In the genomic region with DNA sequence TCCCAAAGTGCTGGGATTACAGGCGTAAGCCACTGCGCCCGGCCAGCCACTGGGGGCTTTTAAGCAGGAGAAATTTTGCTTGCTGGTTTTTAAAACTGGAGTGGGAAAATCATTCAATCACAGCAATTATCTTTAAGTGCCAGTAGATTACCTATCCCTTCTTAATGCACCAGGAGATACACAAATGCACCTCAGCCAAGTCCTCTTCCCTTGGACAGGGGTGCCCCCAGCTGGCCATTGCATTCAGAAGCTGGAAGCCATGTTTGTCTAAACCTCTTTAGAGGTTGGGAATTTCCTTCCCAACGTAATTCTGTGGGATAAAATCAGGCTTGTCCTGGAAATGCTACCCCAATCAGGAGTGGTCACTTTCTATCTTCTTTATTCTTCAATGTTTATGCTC, we compare ENCODE assay signal across 8 cellular contexts. TPM values are rescaled to one million over a fixed set of nuclear protein-coding genes. Genes with fewer than 3 reads are reported as not detected.
DNase-seq lines count a peak whose midpoint lies in the region; ATAC-seq and TF ChIP-seq lines count a peak whose summit lies in the region.

No MANE protein-coding gene starts in this region.

- H3K27me3 ChIP-seq in cardiac muscle cell (no peaks in the 10 kb centered on the region), heart left ventricle (no peaks in the 10 kb centered on the region), MG63 (no peaks in the 10 kb centered on the region), sigmoid colon (no peaks in the 10 kb centered on the region)

- DNase-seq in cardiac muscle cell (ENCODE audit: low read depth in 1 of 2, low spot score in 1 of 2) (peak; percentile 28 to 52), heart left ventricle (no peak), MG63 (peak; percentile 21), iris pigment epithelial cell (ENCODE audit: low read depth) (peak; percentile 54), sigmoid colon (no peak), mesothelial cell of epicardium (ENCODE audit: low spot score in 2 of 2, unreplicated experiment in 2 of 2) (no peak)
- peak; percentile 22 to 23 for DNase-seq in activated CD4-positive, alpha-beta T cell treated with anti-CD3 and anti-CD28 coated beads, Interleukin-2, amount 50 U/mL, for 48 hours

- TF ChIP-seq POLR2A in heart left ventricle (IDR thresholded peaks at IDR 0.05) (no peak), sigmoid colon (IDR thresholded peaks at IDR 0.05) (no peak)

- H3K4me1 ChIP-seq in cardiac muscle cell (ENCODE audit: low read depth), result no peaks in the 10 kb centered on the region
- H3K4me1 ChIP-seq in heart left ventricle, result peaks cover 0 to 6% (median 0%) of the 10 kb centered on the region in 12 donors
- no peaks in the 10 kb centered on the region for H3K4me1 ChIP-seq in sigmoid colon

- no peak for TF ChIP-seq EP300 in sigmoid colon (IDR thresholded peaks at IDR 0.05)

- WGBS in heart left ventricle, 4 donors, result 75 to 88% (median 81%) methylated on average over 4 of the region's 4 CpGs
- 61 to 79% methylated on average over 4 of the region's 4 CpGs for WGBS in sigmoid colon, 2 donors

- ATAC-seq in heart left ventricle (no peak), HG03457 (IDR thresholded peaks at IDR 0.05; ENCODE audit: unreplicated experiment) (no peak)

- no peaks in the 10 kb centered on the region for H3K27me3 Mint-ChIP-seq in mesothelial cell of epicardium (ENCODE audit: low read depth)

- H3K27ac ChIP-seq in cardiac muscle cell (no peak overlapping the region), heart left ventricle (no peak overlapping the region), sigmoid colon (no peak overlapping the region)

- no peak overlapping the region for H3K4me3 ChIP-seq in cardiac muscle cell
- no peak overlapping the region for H3K4me3 ChIP-seq in heart left ventricle
- H3K4me3 ChIP-seq in MG63, result no peak overlapping the region
- H3K4me3 ChIP-seq in sigmoid colon, result no peak overlapping the region

- no peaks in the 10 kb centered on the region for H3K9me3 Mint-ChIP-seq in mesothelial cell of epicardium

- intact Hi-C loops in heart left ventricle (cut with DNase I) (loop anchor here in 2 of 10 donors (5.0 to 10.0 kb wide), 2 partner anchors 809 to 812 kb away; partner anchors contain the start of gene POLQ (in 2 of the 2)), sigmoid colon (cut with DNase I) (loop anchor here (10.0 kb wide), 1 partner anchor 812 kb away; the partner anchor contains the start of gene POLQ)

- TF ChIP-seq CTCF in cardiac muscle cell (IDR thresholded peaks at IDR 0.05; ENCODE audit: low read depth, low read length) (peak; percentile 43), heart left ventricle (IDR thresholded peaks at IDR 0.05) (peak in 6 of 12 donors; percentile 17 to 46 (median 36)), sigmoid colon (IDR thresholded peaks at IDR 0.05) (peak in 2 of 4 experiments; percentile 28 to 34), mesothelial cell of epicardium (IDR thresholded peaks at IDR 0.05; ENCODE audit: unreplicated experiment) (no peak)

- H3K4me3 Mint-ChIP-seq in mesothelial cell of epicardium, result no peak overlapping the region

- H3K36me3 Mint-ChIP-seq in mesothelial cell of epicardium, result peaks cover 9% of the 10 kb centered on the region

- H3K36me3 ChIP-seq in cardiac muscle cell (peaks cover 7% of the 10 kb centered on the region), heart left ventricle (peaks cover 0 to 40% (median 16%) of the 10 kb centered on the region in 9 donors), MG63 (peaks cover 14% of the 10 kb centered on the region), sigmoid colon (peaks cover 0 to 21% (median 2%) of the 10 kb centered on the region in 4 donors)

- H3K9me3 ChIP-seq in cardiac muscle cell (ENCODE audit: low read depth), result no peaks in the 10 kb centered on the region
- no peaks in the 10 kb centered on the region for H3K9me3 ChIP-seq in heart left ventricle
- H3K9me3 ChIP-seq in MG63, result no peaks in the 10 kb centered on the region
- no peaks in the 10 kb centered on the region for H3K9me3 ChIP-seq in sigmoid colon

- peaks cover 13% of the 10 kb centered on the region for H3K4me1 Mint-ChIP-seq in mesothelial cell of epicardium

- no peak overlapping the region for H3K27ac Mint-ChIP-seq in mesothelial cell of epicardium

RNA-seq across cellular contexts. Expression of gene MIX23, which starts 26.6 kb away (rescaled TPM):
- 54.8 and 60.7 TPM in 2 replicates for total RNA-seq in cardiac muscle cell
- polyA plus RNA-seq in cardiac muscle cell, result 79.8 and 81.5 TPM in 2 replicates
- total RNA-seq in heart left ventricle, result 10 to 100 TPM; 15.1 to 37.6 (median 22.4) TPM
- 10 to 100 TPM; 44.9 to 73.8 TPM for polyA plus RNA-seq in heart left ventricle
- total RNA-seq in MG63 (2014; rRNA removed; shearing (Covaris generic); ENCODE audit: low replicate concordance), result 56.1 and 130 TPM in 2 replicates
- 10 to 100 TPM in 3 of 4 donors, 1 to 10 TPM in 1; 8.2 to 24.8 (median 17.2) TPM for total RNA-seq in sigmoid colon
- 10 to 100 TPM; 43.2 to 49.2 (median 44.5) TPM for polyA plus RNA-seq in sigmoid colon
- 28.6 to 34.0 TPM (median 29.8 TPM) in 3 replicates for total RNA-seq in mesothelial cell of epicardium

RNA-seq across cellular contexts. Expression of gene FAM162A, which starts 27.6 kb away (rescaled TPM):
- total RNA-seq in cardiac muscle cell (182 and 209 TPM in 2 replicates), heart left ventricle (100 to 1,000 TPM in 6 of 9 donors, 10 to 100 TPM in 3; 46.7 to 135 (median 108) TPM), sigmoid colon (10 to 100 TPM; 37.1 to 56.6 (median 45.6) TPM), mesothelial cell of epicardium (50.8 to 52.8 TPM (median 51.2 TPM) in 3 replicates)
- polyA plus RNA-seq in cardiac muscle cell (613 and 642 TPM in 2 replicates), heart left ventricle (100 to 1,000 TPM; 109 to 269 TPM), sigmoid colon (100 to 1,000 TPM; 200 to 298 (median 277) TPM)
- total RNA-seq in MG63 (2014; rRNA removed; shearing (Covaris generic); ENCODE audit: low replicate concordance), result 43.5 and 88.0 TPM in 2 replicates

RNA-seq across cellular contexts. Expression of gene CSTA, which starts 31.4 kb away (rescaled TPM):
- not detected in 2 replicates for total RNA-seq in cardiac muscle cell
- not detected in 2 replicates for polyA plus RNA-seq in cardiac muscle cell
- total RNA-seq in heart left ventricle, result 1 to 10 TPM in 3 of 9 donors, under 1 TPM in 5, not detected in 1; 0.33 to 8.9 (median 0.86) TPM
- 1 to 10 TPM in 1 of 2 donors, under 1 TPM in 1; 0.95 to 3.0 TPM for polyA plus RNA-seq in heart left ventricle
- 1.7 TPM in 1 of 2 replicates, not detected in the other for total RNA-seq in MG63 (2014; rRNA removed; shearing (Covaris generic); ENCODE audit: low replicate concordance)
- total RNA-seq in sigmoid colon, result 1 to 10 TPM in 2 of 4 donors, not detected in 2; 1.9 to 3.6 TPM
- polyA plus RNA-seq in sigmoid colon, result 10 to 100 TPM in 2 of 3 donors, 1 to 10 TPM in 1; 9.9 to 20.4 (median 11.0) TPM
- total RNA-seq in mesothelial cell of epicardium, result not detected in 3 replicates

RNA-seq across cellular contexts. Expression of gene WDR5B, which starts 59.5 kb away (rescaled TPM):
- total RNA-seq in cardiac muscle cell, result 3.1 and 4.9 TPM in 2 replicates
- 3.9 and 4.2 TPM in 2 replicates for polyA plus RNA-seq in cardiac muscle cell
- total RNA-seq in heart left ventricle, result 1 to 10 TPM; 1.8 to 4.9 (median 2.9) TPM
- polyA plus RNA-seq in heart left ventricle, result 1 to 10 TPM; 1.3 to 2.0 TPM
- 9.2 and 10.5 TPM in 2 replicates for total RNA-seq in MG63 (2014; rRNA removed; shearing (Covaris generic); ENCODE audit: low replicate concordance)
- total RNA-seq in sigmoid colon, result 1 to 10 TPM; 1.9 to 4.6 (median 2.7) TPM
- polyA plus RNA-seq in sigmoid colon, result 1 to 10 TPM; 1.2 to 3.2 (median 1.2) TPM
- total RNA-seq in mesothelial cell of epicardium, result 5.7 to 6.2 TPM (median 6.1 TPM) in 3 replicates

Comparison
In these comparisons a context has a peak if more than half of its experiments do, and no peak if none do; other contexts are left out.
1. DNase-seq: peak in cardiac muscle cell (2 of 2), MG63 (single experiment), activated CD4-positive, alpha-beta T cell treated with anti-CD3 and anti-CD28 coated beads, Interleukin-2, amount 50 U/mL, for 48 hours (2 of 2) and iris pigment epithelial cell (single experiment); none in heart left ventricle (0 of 5), sigmoid colon (single experiment) and mesothelial cell of epicardium (0 of 2).